Comparison of ENCODE assay signal across 8 cellular contexts in the genomic region with DNA sequence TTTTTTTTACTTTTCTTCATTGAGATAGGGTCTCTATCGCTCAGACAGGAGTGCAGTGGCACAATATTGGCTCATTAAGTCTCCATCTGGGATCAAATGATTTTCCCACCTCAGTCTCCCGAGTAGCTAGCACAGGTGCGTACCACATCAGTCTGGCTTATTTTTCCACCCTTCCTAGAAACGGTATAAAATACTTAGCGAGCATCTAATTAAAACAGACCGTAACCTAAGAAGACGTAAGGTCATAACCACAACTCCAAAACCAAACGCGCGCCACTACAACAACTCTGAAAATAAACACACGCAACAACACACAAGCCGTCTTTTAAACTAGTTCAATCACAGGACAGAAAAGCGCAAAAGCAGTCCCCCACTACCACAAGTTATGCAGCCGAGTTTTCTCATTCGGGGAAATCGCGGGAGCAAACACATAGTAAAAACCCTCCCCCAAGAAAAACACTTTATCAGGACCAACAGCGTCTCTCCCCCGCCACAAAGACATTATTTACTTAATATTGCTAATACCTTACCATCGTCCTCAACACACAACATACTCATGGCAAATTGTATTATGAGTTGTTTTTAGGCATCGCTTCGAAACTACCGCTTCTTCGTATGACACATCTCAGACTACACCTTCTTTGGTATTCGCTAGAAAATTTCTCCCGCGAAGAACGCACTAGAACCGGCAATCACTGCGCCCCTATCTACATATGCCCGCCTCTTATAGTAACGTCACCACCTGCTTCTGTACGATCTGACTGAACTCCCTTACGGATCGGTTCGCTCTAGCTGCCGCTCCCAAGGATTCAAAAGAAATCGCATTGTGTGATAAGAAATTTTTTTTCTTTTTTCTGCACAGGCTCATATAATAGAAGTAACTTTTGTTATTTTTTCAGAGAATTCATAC. TPM values are rescaled to one million over a fixed set of nuclear protein-coding genes. Genes with fewer than 3 reads are reported as not detected.
DNase-seq lines count a peak whose midpoint lies in the region; ATAC-seq and TF ChIP-seq lines count a peak whose summit lies in the region.

No MANE protein-coding gene starts in this region.

- no peak overlapping the region for H2BK15ac ChIP-seq in neuronal stem cell (ENCODE audit: low read length)

- H3K4me1 ChIP-seq in MM.1S (ENCODE audit: low read length) (no peaks in the 10 kb centered on the region), gastroesophageal sphincter (peaks cover 0 to 11% (median 0%) of the 10 kb centered on the region in 3 donors), neuronal stem cell (ENCODE audit: control insufficient read depth in 2 of 2, insufficient read depth in 1 of 2, low read depth in 1 of 2, low read length in 2 of 2) (peaks cover 0 to 3% of the 10 kb centered on the region in 2 donors)

- peaks cover 5% of the 10 kb centered on the region for H3K36me3 Mint-ChIP-seq in activated naive CD4-positive, alpha-beta T cell treated with anti-CD3 and anti-CD28 coated beads for 36 hours (ENCODE audit: low read depth)

- no peak overlapping the region for H2BK120ac ChIP-seq in neuronal stem cell (ENCODE audit: low read depth, low read length)

- CTCF ChIA-PET in activated naive CD4-positive, alpha-beta T cell treated with anti-CD3 and anti-CD28 coated beads for 36 hours (lab: Charles Lee) = interaction anchor here (0.7 kb wide), 1 partner anchor 140 kb away, joined by 3 read pairs; no protein-coding TSS in a partner anchor

- peak overlapping the region; percentile 39 for H3K4me3 ChIP-seq in MM.1S (ENCODE audit: low read length)
- H3K4me3 ChIP-seq in gastroesophageal sphincter = peak overlapping the region; percentile 26 to 48
- H3K4me3 ChIP-seq in neuronal stem cell (ENCODE audit: low read length in 2 of 2) = peak overlapping the region in 1 of 2 donors; percentile 37

- peak overlapping the region; percentile 72 for H3K4me2 ChIP-seq in MM.1S (ENCODE audit: low read depth, low read length)
- H3K4me2 ChIP-seq in neuronal stem cell (ENCODE audit: insufficient read depth, low read length, poor library complexity, severe bottlenecking) = peak overlapping the region; percentile 34

- H3K27me3 Mint-ChIP-seq in activated naive CD4-positive, alpha-beta T cell treated with anti-CD3 and anti-CD28 coated beads for 36 hours (ENCODE audit: low read depth) = peaks cover 8% of the 10 kb centered on the region

- H3F3A ChIP-seq in MM.1S (ENCODE audit: insufficient read depth, low read length) = 0 out of 2 replicates have a peak, but pooled peaks cover 5% of the 10 kb centered on the region

- no peaks in the 10 kb centered on the region for H3K9me2 ChIP-seq in MM.1S (replicated peaks; ENCODE audit: insufficient read depth, low read length)

- DNase-seq in EH (ENCODE audit: low read depth) (peak; percentile 98), GOT3 (lab: John Stamatoyannopoulos, UW) (peak; percentile 70), MM.1S (peak; percentile 81), SHP77 treated with DMSO at 0.1 percent for 48 hours (lab: John Stamatoyannopoulos, UW) (peak; percentile 75), neuronal stem cell (ENCODE audit: low spot score) (peak; percentile 80), stromal cell of bone marrow (ENCODE audit: low read depth) (peak; percentile 82)
- peak; percentile 88 for DNase-seq in activated naive CD4-positive, alpha-beta T cell treated with anti-CD3 and anti-CD28 coated beads for 36 hours

- H3K14ac ChIP-seq in neuronal stem cell (ENCODE audit: low read length) = no peak overlapping the region

- no peak overlapping the region for H3K18ac ChIP-seq in neuronal stem cell (ENCODE audit: low read length)

- H2AK5ac ChIP-seq in neuronal stem cell (ENCODE audit: low read depth, low read length) = no peak overlapping the region

- H3K27ac Mint-ChIP-seq in activated naive CD4-positive, alpha-beta T cell treated with anti-CD3 and anti-CD28 coated beads for 36 hours = peak overlapping the region; percentile 98

- peaks cover 16% of the 10 kb centered on the region for H3K4me1 Mint-ChIP-seq in activated naive CD4-positive, alpha-beta T cell treated with anti-CD3 and anti-CD28 coated beads for 36 hours (ENCODE audit: low read depth)

- no peak overlapping the region for H4K91ac ChIP-seq in neuronal stem cell (ENCODE audit: low read depth, low read length, poor library complexity)

- intact Hi-C loops in activated naive CD4-positive, alpha-beta T cell treated with anti-CD3 and anti-CD28 coated beads for 36 hours (cut with micrococcal nuclease) = loop anchor here (1.0 to 2.0 kb wide), 8 partner anchors 28 to 652 kb away; a partner anchor contains a TSS

- no peaks in the 10 kb centered on the region for H4K20me1 ChIP-seq in MM.1S (ENCODE audit: insufficient read depth, low read length)

- no peak overlapping the region for H2BK5ac ChIP-seq in neuronal stem cell (ENCODE audit: low read length)

- no peaks in the 10 kb centered on the region for H3K36me3 ChIP-seq in MM.1S (replicated peaks; ENCODE audit: insufficient read depth, low read length)
- no peaks in the 10 kb centered on the region for H3K36me3 ChIP-seq in gastroesophageal sphincter
- no peaks in the 10 kb centered on the region for H3K36me3 ChIP-seq in neuronal stem cell (replicated peaks in 1 of 2; ENCODE audit: control insufficient read depth in 2 of 2, insufficient read depth in 2 of 2, low read length in 2 of 2)

- no peak overlapping the region for H2BK12ac ChIP-seq in neuronal stem cell (ENCODE audit: low read length)

- H3K27me3 ChIP-seq in MM.1S (replicated peaks; ENCODE audit: insufficient read depth, low read length) (no peaks in the 10 kb centered on the region; the same call in 1 of the 2 replicates), gastroesophageal sphincter (no peaks in the 10 kb centered on the region), neuronal stem cell (ENCODE audit: control insufficient read depth in 3 of 3, insufficient read depth in 3 of 3, low read depth in 1 of 3, low read length in 3 of 3) (no peaks in the 10 kb centered on the region)

- H3K9me3 ChIP-seq in MM.1S (replicated peaks; ENCODE audit: insufficient read depth, low read length) (no peaks in the 10 kb centered on the region), gastroesophageal sphincter (no peaks in the 10 kb centered on the region), neuronal stem cell (replicated peaks in 1 of 2; ENCODE audit: control insufficient read depth in 2 of 2, insufficient read depth in 1 of 2, low read depth in 1 of 2, low read length in 2 of 2) (no peaks in the 10 kb centered on the region)

- H3K9ac ChIP-seq in MM.1S (ENCODE audit: low read length) (peak overlapping the region; percentile 77), neuronal stem cell (ENCODE audit: low read depth, low read length, poor library complexity) (no peak overlapping the region)

- peak; percentile 89 to 96 for TF ChIP-seq POLR2A in gastroesophageal sphincter (IDR thresholded peaks at IDR 0.05)

- no peak overlapping the region for H4K8ac ChIP-seq in neuronal stem cell (ENCODE audit: low read depth, low read length)

- H3K4ac ChIP-seq in neuronal stem cell (ENCODE audit: low read length) = no peak overlapping the region

- H3K9me3 Mint-ChIP-seq in activated naive CD4-positive, alpha-beta T cell treated with anti-CD3 and anti-CD28 coated beads for 36 hours = peaks cover 2% of the 10 kb centered on the region

- H3K79me1 ChIP-seq in neuronal stem cell (ENCODE audit: low read depth, low read length) = no peaks in the 10 kb centered on the region

- H3K4me3 Mint-ChIP-seq in activated naive CD4-positive, alpha-beta T cell treated with anti-CD3 and anti-CD28 coated beads for 36 hours = peak overlapping the region; percentile 69

- WGBS in gastroesophageal sphincter (ENCODE audit: low coverage in 1 of 2), 2 donors = 1 to 2% methylated on average over 32 to 38 of the region's 38 CpGs
- WGBS in neuronal stem cell (ENCODE audit: extremely low coverage in 2 of 2, insufficient read length in 2 of 2, insufficient replicate concordance in 1 of 2), 2 donors = no CpG with 5 or more reads among the region's 38 CpGs

- no peaks in the 10 kb centered on the region for H3K79me2 ChIP-seq in MM.1S (ENCODE audit: low read length)

- TF ChIP-seq CTCF in MM.1S (IDR thresholded peaks at IDR 0.05; ENCODE audit: low read length) = no peak
- peak in 1 of 4 experiments; percentile 24 for TF ChIP-seq CTCF in gastroesophageal sphincter (IDR thresholded peaks at IDR 0.05)

- ATAC-seq in gastroesophageal sphincter = peak; percentile 93

- H2AFZ ChIP-seq in MM.1S (ENCODE audit: low read length) (peak overlapping the region; percentile 42), neuronal stem cell (ENCODE audit: low read length) (peak overlapping the region; percentile 63)

- H3K27ac ChIP-seq in MM.1S (ENCODE audit: low read length) = peak overlapping the region; percentile 56; the same call in 1 of the 2 replicates
- peak overlapping the region; percentile 75 to 84 (median 78) for H3K27ac ChIP-seq in gastroesophageal sphincter
- peak overlapping the region; percentile 51 for H3K27ac ChIP-seq in neuronal stem cell (replicated peaks; ENCODE audit: low read length)

- H3K23ac ChIP-seq in neuronal stem cell (ENCODE audit: low read depth, low read length, poor library complexity) = peak overlapping the region; percentile 97

- TF ChIP-seq EP300 in gastroesophageal sphincter (IDR thresholded peaks at IDR 0.05) = no peak

RNA-seq across cellular contexts. Expression of a gene that starts 32.8 kb away (rescaled TPM):
- under 1 TPM; 0.20 to 0.24 TPM for total RNA-seq in activated naive CD4-positive, alpha-beta T cell treated with anti-CD3 and anti-CD28 coated beads for 36 hours
- under 1 TPM; 0.05 to 0.78 (median 0.11) TPM for total RNA-seq in gastroesophageal sphincter
- 0.40 TPM for polyA plus RNA-seq in neuronal stem cell (2013, experiment 1 of 2)
- polyA plus RNA-seq in neuronal stem cell (2013, experiment 2 of 2) = 0.26 TPM

RNA-seq across cellular contexts. Expression of a gene that starts 33.3 kb away (rescaled TPM):
- 10 to 100 TPM; 57.7 to 64.6 TPM for total RNA-seq in activated naive CD4-positive, alpha-beta T cell treated with anti-CD3 and anti-CD28 coated beads for 36 hours
- total RNA-seq in gastroesophageal sphincter = 10 to 100 TPM; 15.2 to 31.1 (median 21.1) TPM
- polyA plus RNA-seq in neuronal stem cell (2013, experiment 1 of 2) = 32.4 TPM
- 33.3 TPM for polyA plus RNA-seq in neuronal stem cell (2013, experiment 2 of 2)
